8 cellular contexts compared by ENCODE assay signal in the genomic region with DNA sequence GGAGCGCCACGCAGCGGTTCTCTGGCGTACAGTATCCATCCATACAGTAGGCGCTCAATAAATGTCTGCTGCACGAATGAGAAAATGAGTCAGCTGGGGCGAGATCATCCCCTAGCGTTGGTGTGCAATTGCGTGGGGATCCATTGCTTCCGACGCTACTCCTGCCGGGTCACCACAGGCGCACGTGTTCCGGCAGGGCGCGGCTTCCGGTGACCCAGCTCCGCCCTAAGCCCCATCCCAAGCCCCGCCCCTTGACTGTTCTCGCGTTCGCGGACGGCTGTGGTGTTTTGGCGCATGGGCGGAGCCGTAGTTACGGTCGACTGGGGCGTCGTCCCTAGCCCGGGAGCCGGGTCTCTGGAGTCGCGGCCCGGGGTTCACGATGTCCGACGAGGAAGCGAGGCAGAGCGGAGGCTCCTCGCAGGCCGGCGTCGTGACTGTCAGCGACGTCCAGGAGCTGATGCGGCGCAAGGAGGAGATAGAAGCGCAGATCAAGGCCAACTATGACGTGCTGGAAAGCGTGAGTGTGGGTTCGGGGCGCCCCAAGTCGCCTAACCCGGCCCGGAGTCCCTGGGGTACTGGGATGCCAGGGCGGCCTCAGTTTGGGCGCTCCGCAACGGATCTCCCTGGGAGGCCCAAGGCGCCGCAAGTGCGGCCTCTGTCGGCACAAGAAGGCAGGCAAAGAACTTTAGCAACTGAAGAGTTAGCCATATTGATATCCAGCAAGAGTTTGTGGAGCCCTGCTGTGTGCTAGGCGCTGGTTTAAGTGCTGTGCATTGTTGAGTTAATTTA. TPM values are rescaled to one million over a fixed set of nuclear protein-coding genes. Genes with fewer than 3 reads are reported as not detected.
DNase-seq lines count a peak whose midpoint lies in the region; ATAC-seq and TF ChIP-seq lines count a peak whose summit lies in the region.

A gene with protein sequence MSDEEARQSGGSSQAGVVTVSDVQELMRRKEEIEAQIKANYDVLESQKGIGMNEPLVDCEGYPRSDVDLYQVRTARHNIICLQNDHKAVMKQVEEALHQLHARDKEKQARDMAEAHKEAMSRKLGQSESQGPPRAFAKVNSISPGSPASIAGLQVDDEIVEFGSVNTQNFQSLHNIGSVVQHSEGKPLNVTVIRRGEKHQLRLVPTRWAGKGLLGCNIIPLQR (plus strand): TSS at position 313 of the 789 bp plus-strand sequence. CDS start 67 bp downstream, at position 380.

- WGBS in right cardiac atrium: under 1% methylated on average over 67 of the region's 67 CpGs

- peak; percentile 78 to 81 (median 78) for TF ChIP-seq CTCF in ascending aorta (IDR thresholded peaks at IDR 0.05)
- peak; percentile 42 to 52 (median 44) for TF ChIP-seq CTCF in vagina (IDR thresholded peaks at IDR 0.05)

- peak within 1 kb of the TSS; percentile 74 to 79 for H3K4me3 ChIP-seq in ascending aorta
- peak within 1 kb of the TSS; percentile 93 for H3K4me3 ChIP-seq in right cardiac atrium (ENCODE audit: low read length)
- peak within 1 kb of the TSS; percentile 71 to 89 for H3K4me3 ChIP-seq in vagina

- no peaks in the 10 kb centered on the region for H3K36me3 ChIP-seq in ascending aorta
- H3K36me3 ChIP-seq in vagina: no peaks in the 10 kb centered on the region

- peaks cover 5 to 23% of the 10 kb centered on the region in 2 donors for H3K4me1 ChIP-seq in ascending aorta
- H3K4me1 ChIP-seq in right cardiac atrium (ENCODE audit: control insufficient read depth, insufficient read depth, low read length): no peaks in the 10 kb centered on the region
- H3K4me1 ChIP-seq in vagina: peaks cover 32% of the 10 kb centered on the region

- H3K36me3 Mint-ChIP-seq in T-helper 2 cell treated with Interferon-gamma antibody and Interleukin-4, amounts not matched to agents 5 μg/mL and 100 μg/mL, for 36 hours (ENCODE audit: low read depth): peaks cover 9% of the 10 kb centered on the region

- peaks cover 1% of the 10 kb centered on the region for H3K27me3 Mint-ChIP-seq in T-helper 2 cell treated with Interferon-gamma antibody and Interleukin-4, amounts not matched to agents 5 μg/mL and 100 μg/mL, for 36 hours (ENCODE audit: low read depth)

- H3K4me1 Mint-ChIP-seq in T-helper 2 cell treated with Interferon-gamma antibody and Interleukin-4, amounts not matched to agents 5 μg/mL and 100 μg/mL, for 36 hours (ENCODE audit: low read depth): peaks cover 24% of the 10 kb centered on the region

- H3K27me3 ChIP-seq in ascending aorta (no peaks in the 10 kb centered on the region), right cardiac atrium (ENCODE audit: control insufficient read depth, insufficient read depth) (no peaks in the 10 kb centered on the region), vagina (no peaks in the 10 kb centered on the region)

- peak within 1 kb of the TSS; percentile 96 for H3K4me3 Mint-ChIP-seq in T-helper 2 cell treated with Interferon-gamma antibody and Interleukin-4, amounts not matched to agents 5 μg/mL and 100 μg/mL, for 36 hours

- DNase-seq in NCI-H1930 (lab: John Stamatoyannopoulos, UW): peak; percentile 90 to 96
- peak; percentile 98 for DNase-seq in T-helper 2 cell treated with Interferon-gamma antibody and Interleukin-4, amounts not matched to agents 5 μg/mL and 100 μg/mL, for 36 hours (ENCODE audit: low spot score)
- DNase-seq in ascending aorta (ENCODE audit: low spot score in 2 of 2): peak; percentile 84 to 98
- DNase-seq in right cardiac atrium: peak; percentile 99
- peak; percentile 96 for DNase-seq in putamen (ENCODE audit: low spot score)
- peak; percentile 97 for DNase-seq in vagina (ENCODE audit: extremely low spot score in 2 of 2)

- H3K27ac ChIP-seq in ascending aorta: peak within 1 kb of the TSS; percentile 94 to 97
- peak within 1 kb of the TSS; percentile 100 for H3K27ac ChIP-seq in right cardiac atrium (ENCODE audit: low read length)
- H3K27ac ChIP-seq in vagina: peak within 1 kb of the TSS; percentile 97

- TF ChIP-seq POLR2A in GM18505 (IDR thresholded peaks at IDR 0.05; ENCODE audit: borderline replicate concordance, extremely low read depth, insufficient read depth, insufficient read length) (peak; percentile 87), vagina (IDR thresholded peaks at IDR 0.05) (peak in 1 of 2 donors; percentile 56)

- H3K9me3 ChIP-seq in ascending aorta: no peaks in the 10 kb centered on the region
- no peaks in the 10 kb centered on the region for H3K9me3 ChIP-seq in right cardiac atrium (ENCODE audit: control insufficient read depth, low read length)
- H3K9me3 ChIP-seq in vagina: no peaks in the 10 kb centered on the region

- H3K27ac Mint-ChIP-seq in T-helper 2 cell treated with Interferon-gamma antibody and Interleukin-4, amounts not matched to agents 5 μg/mL and 100 μg/mL, for 36 hours: peak within 1 kb of the TSS; percentile 99

- intact Hi-C loops in ascending aorta (cut with DNase I) (loop anchor here (1.0 to 5.0 kb wide), 6 partner anchors 29 to 351 kb away; no protein-coding TSS in a partner anchor), right cardiac atrium (cut with DNase I) (loop anchor here (5.0 to 10.0 kb wide), 4 partner anchors 46 to 184 kb away; no protein-coding TSS in a partner anchor), vagina (cut with DNase I) (loop anchor here (2.0 to 5.0 kb wide), 3 partner anchors 30 to 1084 kb away; a partner anchor contains a TSS)

- no peaks in the 10 kb centered on the region for H3K9me3 Mint-ChIP-seq in T-helper 2 cell treated with Interferon-gamma antibody and Interleukin-4, amounts not matched to agents 5 μg/mL and 100 μg/mL, for 36 hours

- ATAC-seq in GM18505 (IDR thresholded peaks at IDR 0.05; ENCODE audit: unreplicated experiment): peak; percentile 92
- peak; percentile 91 for ATAC-seq in HG02973 (IDR thresholded peaks at IDR 0.05; ENCODE audit: unreplicated experiment)
- peak; percentile 99 for ATAC-seq in right cardiac atrium

RNA-seq across cellular contexts. Expression of the gene that starts here (rescaled TPM):
- total RNA-seq in ascending aorta (49.8 TPM), right cardiac atrium (10 to 100 TPM; 33.0 to 35.5 (median 34.0) TPM), vagina (46.2 TPM)
- 46.8 TPM for polyA plus RNA-seq in right cardiac atrium

Comparison
In these comparisons a context has a peak if more than half of its experiments do, and no peak if none do; other contexts are left out.
1. Peak in every context shown above with its lines: DNase-seq, ATAC-seq, H3K4me3 ChIP-seq and H3K27ac ChIP-seq.